In the genomic region with DNA sequence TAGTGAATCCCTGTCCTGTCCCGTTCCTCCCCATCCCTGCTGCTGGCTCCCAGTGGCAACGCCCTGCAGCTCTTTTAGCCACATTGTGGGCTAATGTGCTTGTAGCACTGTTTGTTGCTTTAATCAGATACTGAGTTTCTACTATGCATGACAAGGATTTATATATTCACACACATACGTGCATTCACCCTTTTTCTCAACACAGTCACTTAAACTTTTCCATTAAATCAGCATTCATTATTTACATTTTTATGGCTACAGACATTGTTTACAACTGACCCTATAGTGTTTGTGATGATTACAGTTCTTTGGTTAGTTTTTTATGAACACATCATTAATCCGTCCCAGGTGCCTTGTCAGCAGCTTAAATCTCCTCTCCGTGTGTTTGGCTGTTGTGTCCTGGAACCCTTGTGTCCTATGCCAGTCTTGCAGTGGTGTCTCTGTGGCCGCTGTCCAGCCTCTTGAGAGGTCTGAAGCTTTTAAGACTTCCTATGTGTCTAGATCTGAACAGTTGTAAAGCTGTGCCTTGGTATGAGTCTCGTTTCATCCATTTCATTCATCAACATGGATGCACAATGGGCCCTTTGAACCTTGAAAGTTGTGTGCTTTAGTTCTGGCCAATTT, we compare ENCODE assay signal across 1 cellular context.
TF ChIP-seq lines count a peak whose summit lies in the region.

No MANE protein-coding gene starts in this region.

TF ChIP-seq in IMR-90, 13 proteins besides CTCF, POLR2A, EP300 and RAD21 (continued from another document):
- TF ChIP-seq, protein P1, sequence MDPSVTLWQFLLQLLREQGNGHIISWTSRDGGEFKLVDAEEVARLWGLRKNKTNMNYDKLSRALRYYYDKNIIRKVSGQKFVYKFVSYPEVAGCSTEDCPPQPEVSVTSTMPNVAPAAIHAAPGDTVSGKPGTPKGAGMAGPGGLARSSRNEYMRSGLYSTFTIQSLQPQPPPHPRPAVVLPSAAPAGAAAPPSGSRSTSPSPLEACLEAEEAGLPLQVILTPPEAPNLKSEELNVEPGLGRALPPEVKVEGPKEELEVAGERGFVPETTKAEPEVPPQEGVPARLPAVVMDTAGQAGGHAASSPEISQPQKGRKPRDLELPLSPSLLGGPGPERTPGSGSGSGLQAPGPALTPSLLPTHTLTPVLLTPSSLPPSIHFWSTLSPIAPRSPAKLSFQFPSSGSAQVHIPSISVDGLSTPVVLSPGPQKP (IDR thresholded peaks at IDR 0.05; ENCODE audit: borderline replicate concordance, low read depth, low read length): no peak
- TF ChIP-seq MXI1 (IDR thresholded peaks at IDR 0.05; ENCODE audit: borderline replicate concordance, low read depth, low read length): no peak
- TF ChIP-seq CEBPB (IDR thresholded peaks at IDR 0.05; ENCODE audit: low read depth, low read length): no peak
